ENCODE assay signal across 9 cellular contexts in the genomic region with DNA sequence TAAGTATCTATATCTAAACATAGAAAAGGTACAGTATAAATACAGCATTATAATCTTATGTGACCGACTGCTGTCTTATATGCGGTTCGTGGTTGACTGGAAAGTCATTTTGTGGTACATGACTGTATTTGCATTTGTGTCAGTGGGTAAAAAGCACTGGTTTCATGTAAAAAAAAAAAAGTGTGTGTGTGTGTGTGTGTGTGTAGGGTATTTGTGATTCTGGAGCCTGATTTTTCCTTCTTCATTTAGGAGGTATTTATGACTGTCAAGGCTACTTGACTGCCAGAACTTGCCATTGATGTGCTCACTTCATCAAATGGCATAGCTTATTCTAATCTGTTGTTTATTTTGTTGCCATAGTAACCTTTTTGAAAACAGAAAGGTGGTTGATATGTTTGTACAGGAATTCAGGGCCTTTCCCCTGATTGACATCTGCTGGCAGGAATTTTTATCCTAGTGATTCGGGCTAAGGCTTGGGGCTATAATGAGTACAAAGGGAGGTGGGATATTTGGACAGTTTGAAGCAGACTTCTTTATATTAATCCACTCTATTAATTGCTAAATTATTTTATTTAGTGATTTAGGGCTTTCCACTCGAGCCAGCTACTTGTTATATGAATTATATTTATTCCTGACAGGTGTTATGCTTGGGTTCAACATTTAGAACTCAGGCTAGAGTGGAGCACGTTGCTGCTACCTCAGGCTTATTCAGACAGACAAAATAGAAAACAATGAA.
DNase-seq lines count a peak whose midpoint lies in the region; ATAC-seq, FAIRE-seq and TF ChIP-seq lines count a peak whose summit lies in the region.
"Had no signal": no experiment of that assay in that cellular context is flagged by ENCODE, and none has a peak within 500 bp of the region (broad histone marks: within the 10 kb centered on the region; RNA-seq: fewer than 3 reads in every experiment).

No MANE protein-coding gene starts in this region.

- H3K4me3 ChIP-seq in esophagus squamous epithelium = no peak overlapping the region
- H3K4me3 ChIP-seq: SJSA1 had no signal

- H3K36me3 Mint-ChIP-seq in progenitor cell of endocrine pancreas (ENCODE audit: insufficient read depth) = peaks cover 14% of the 10 kb centered on the region

- no peaks in the 10 kb centered on the region for H3K9me3 ChIP-seq in esophagus squamous epithelium
- H3K9me3 ChIP-seq: SJSA1 had no signal

- peaks cover 15% of the 10 kb centered on the region for H3K9me3 Mint-ChIP-seq in progenitor cell of endocrine pancreas (ENCODE audit: low read depth)

- DNase-seq in DMS153 treated with DMSO at 0.1 percent for 48 hours (lab: John Stamatoyannopoulos, UW; ENCODE audit: unreplicated experiment) = peak; percentile 64
- DNase-seq in RCC 7860 (ENCODE audit: low spot score) = peak; percentile 67
- DNase-seq in esophagus squamous epithelium (lab: John Stamatoyannopoulos, UW) = no peak
- DNase-seq in progenitor cell of endocrine pancreas (ENCODE audit: low spot score, unreplicated experiment) = no peak
- DNase-seq in effector CD4-positive, alpha-beta T cell = no peak
- DNase-seq in GM10248 (ENCODE audit: extremely low spot score) = no peak

- FAIRE-seq in RCC 7860 (lab: Jason Lieb, UNC) = peak; percentile 64

- H3K36me3 ChIP-seq in esophagus squamous epithelium = no peaks in the 10 kb centered on the region
- H3K36me3 ChIP-seq: SJSA1 had no signal

- peaks cover 31% of the 10 kb centered on the region for H3K4me1 Mint-ChIP-seq in progenitor cell of endocrine pancreas (ENCODE audit: low read depth)

- TF ChIP-seq CTCF in esophagus squamous epithelium (IDR thresholded peaks at IDR 0.05) (no peak), progenitor cell of endocrine pancreas (IDR thresholded peaks at IDR 0.05; ENCODE audit: unreplicated experiment) (peak; percentile 15), GM10248 (IDR thresholded peaks at IDR 0.05; ENCODE audit: control extremely low read depth, extremely low read depth, low read depth, missing control alignments) (no peak)

- ATAC-seq in GM21367 (IDR thresholded peaks at IDR 0.05; ENCODE audit: unreplicated experiment) = peak; percentile 66
- peak; percentile 68 for ATAC-seq in HG03565 (IDR thresholded peaks at IDR 0.05; ENCODE audit: unreplicated experiment)

- H3K4me3 Mint-ChIP-seq in progenitor cell of endocrine pancreas (ENCODE audit: low read depth) = peak overlapping the region; percentile 0

- CTCF ChIA-PET in GM10248 (lab: Yijun Ruan, JAX) = interaction anchor here (1.1 to 2.4 kb wide), 5 partner anchors 9 to 148 kb away, joined by 3 to 6 read pairs (median 3); no protein-coding TSS in a partner anchor

- peaks cover 11 to 53% (median 30%) of the 10 kb centered on the region in 3 donors for H3K4me1 ChIP-seq in esophagus squamous epithelium

- H3K27me3 Mint-ChIP-seq in progenitor cell of endocrine pancreas = no peaks in the 10 kb centered on the region

- WGBS in esophagus squamous epithelium, 2 donors = 24 to 29% methylated on average over 6 of the region's 6 CpGs

- no peak for TF ChIP-seq POLR2A in esophagus squamous epithelium (IDR thresholded peaks at IDR 0.05)

- H3K27ac ChIP-seq in esophagus squamous epithelium = peak overlapping the region; percentile 2 to 63 (median 28)
- H3K27ac ChIP-seq: SJSA1 had no signal

- POLR2A ChIA-PET in GM10248 (lab: Yijun Ruan, JAX) = interaction anchor here (1.2 kb wide), 1 partner anchor 9 kb away, joined by 3 read pairs; no protein-coding TSS in a partner anchor

- intact Hi-C loops in esophagus squamous epithelium (cut with DNase I) = no loop called here

- H3K27ac Mint-ChIP-seq in progenitor cell of endocrine pancreas = peak overlapping the region; percentile 89

- H3K27me3 ChIP-seq in esophagus squamous epithelium = no peaks in the 10 kb centered on the region
- H3K27me3 ChIP-seq: SJSA1 had no signal

Comparison
In these comparisons a context has a peak if more than half of its experiments do, and no peak if none do; other contexts are left out.
1. DNase-seq: peak in DMS153 treated with DMSO at 0.1 percent for 48 hours (single experiment) and RCC 7860 (single experiment); none in esophagus squamous epithelium (single experiment), progenitor cell of endocrine pancreas (single experiment), effector CD4-positive, alpha-beta T cell (single experiment) and GM10248 (single experiment).